Comparison of ENCODE assay signal across 28 cellular contexts in genomic region chr20:62348604-62349003, GRCh38.
"Had no signal": no experiment of that assay in that cellular context is flagged by ENCODE, and none has a peak within 500 bp of the region (broad histone marks: within the 10 kb centered on the region; RNA-seq: fewer than 3 reads in every experiment).

No MANE protein-coding gene starts in this region.

- DNase-seq: activated CD4-positive, alpha-beta memory T cell treated with anti-CD3 and anti-CD28 coated beads for 36 hours; activated CD4-positive, alpha-beta T cell treated with anti-CD3 and anti-CD28 coated beads, Interleukin-2, amount 10 ng/mL, durations not matched to agents 7 days and 5 days; activated CD4-positive, CD25-positive, alpha-beta regulatory T cell; activated CD8-positive, alpha-beta memory T cell treated with anti-CD3 and anti-CD28 coated beads for 24 hours; activated effector memory CD4-positive, alpha-beta T cell treated with anti-CD3 and anti-CD28 coated beads, Interleukin-2, amount 50 U/mL, for 16 hours; activated naive CD4-positive, alpha-beta T cell treated with Interleukin-2 at 50 U/mL for 16 hours; activated T-cell treated with anti-CD3 and anti-CD28 coated beads, Interleukin-2, amount 50 U/mL, for 4 hours; amygdala; KG1; NCI-H1048; NCI-H146; NCI-H187 treated with DMSO at 0.1 percent for 48 hours; NCI-H2081 treated with DMSO at 0.1 percent for 48 hours; NCI-H226; NCI-H510A; NCI-H526 treated with DMSO at 0.1 percent for 48 hours; NCI-H82; SHP77 treated with DMSO at 0.1 percent for 48 hours; T-cell; T-helper 2 cell; T1000 had no signal

- ATAC-seq: activated T-cell treated with anti-CD3 and anti-CD28 coated beads, Interleukin-2, amount 50 U/mL, for 4 hours; Panc1; T-cell had no signal

- H3K4me3 Mint-ChIP-seq: activated CD4-positive, alpha-beta memory T cell treated with anti-CD3 and anti-CD28 coated beads for 36 hours; activated CD4-positive, alpha-beta T cell treated with anti-CD3 and anti-CD28 coated beads, Interleukin-2, amount 10 ng/mL, durations not matched to agents 7 days and 5 days; activated naive CD8-positive, alpha-beta T cell; activated T-cell treated with anti-CD3 and anti-CD28 coated beads, Interleukin-2, amount 50 U/mL, for 4 hours; brain; T-cell had no signal

- H3K27me3 ChIP-seq: cardiac muscle cell had no signal

- H3K4me1 Mint-ChIP-seq: brain, T-cell had no signal

- H3K27me3 Mint-ChIP-seq: activated CD4-positive, alpha-beta memory T cell treated with anti-CD3 and anti-CD28 coated beads for 36 hours; activated CD4-positive, alpha-beta T cell treated with anti-CD3 and anti-CD28 coated beads, Interleukin-2, amount 10 ng/mL, durations not matched to agents 7 days and 5 days; activated naive CD8-positive, alpha-beta T cell; brain; T-cell had no signal

- H3K27ac Mint-ChIP-seq: activated CD4-positive, alpha-beta memory T cell treated with anti-CD3 and anti-CD28 coated beads for 36 hours; activated CD4-positive, alpha-beta T cell treated with anti-CD3 and anti-CD28 coated beads, Interleukin-2, amount 10 ng/mL, durations not matched to agents 7 days and 5 days; brain; T-cell had no signal

- H3K4me3 ChIP-seq: cardiac muscle cell had no signal

- H3K36me3 Mint-ChIP-seq: activated CD4-positive, alpha-beta memory T cell treated with anti-CD3 and anti-CD28 coated beads for 36 hours; T-cell had no signal

- FAIRE-seq: astrocyte, TTC549 had no signal

- H3K27ac ChIP-seq: cardiac muscle cell, VCaP had no signal
